In the genomic region with DNA sequence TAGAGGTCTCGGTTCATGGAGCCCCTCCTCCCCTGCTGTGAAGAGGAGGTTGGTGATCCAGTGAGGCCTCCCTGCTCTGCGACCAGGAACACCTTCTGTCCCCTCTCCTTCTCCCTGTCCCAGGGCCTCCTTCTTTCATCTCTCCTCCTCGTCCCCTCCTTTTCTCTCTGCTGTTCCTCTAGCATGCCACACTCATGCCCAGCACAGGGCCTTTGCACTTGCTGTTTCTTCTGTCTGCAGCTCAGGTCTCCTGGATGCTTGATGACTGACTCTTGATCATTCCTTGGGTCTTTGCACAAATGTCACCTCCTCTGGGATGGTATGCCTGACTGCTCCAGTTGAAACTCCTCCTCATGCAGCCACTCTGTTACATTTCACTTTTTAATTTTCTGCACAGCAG, we compare ENCODE assay signal across 9 cellular contexts. TPM values are rescaled to one million over a fixed set of nuclear protein-coding genes. Genes with fewer than 3 reads are reported as not detected.
"Had no signal": no experiment of that assay in that cellular context is flagged by ENCODE, and none has a peak within 500 bp of the region (broad histone marks: within the 10 kb centered on the region; RNA-seq: fewer than 3 reads in every experiment).

No MANE protein-coding gene starts in this region.

- H3K27ac ChIP-seq: HL-60, KMS-11 had no signal

- H3K9ac ChIP-seq: KMS-11 had no signal

- H3K4me2 ChIP-seq: KMS-11 had no signal

- H3K4me3 ChIP-seq: K562 had no signal

- DNase-seq: IMR-90, KG1 had no signal

- FAIRE-seq: HepG2, HTR-8/SVneo, K562 had no signal

RNA-seq across cellular contexts. Expression of a gene that starts 23.2 kb away (rescaled TPM):
- total RNA-seq: HepG2, HT-29, IMR-90 had no signal
- polyA plus RNA-seq: IgD-negative memory B cell had no signal
